Comparison of ENCODE assay signal across 15 cellular contexts in the genomic region with DNA sequence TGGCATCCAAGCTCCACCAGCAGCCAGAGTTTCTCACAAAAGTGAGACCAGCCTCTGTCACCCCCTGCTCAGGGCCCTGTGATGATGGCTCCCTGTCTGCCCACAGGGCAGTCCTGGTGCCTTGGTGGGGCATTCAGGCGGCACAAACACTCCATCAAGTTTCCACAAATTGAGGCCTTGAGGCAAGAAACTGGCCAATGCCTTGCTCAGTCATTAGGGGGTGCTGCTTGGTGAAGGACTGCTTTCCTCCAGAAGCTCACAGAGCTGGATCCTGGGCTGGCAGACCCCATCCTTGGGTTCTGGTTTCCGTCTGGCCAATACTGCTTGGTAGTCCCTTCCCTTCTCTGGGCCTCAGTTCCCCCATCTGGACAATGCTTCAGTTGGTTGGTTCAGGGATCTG. TPM values are rescaled to one million over a fixed set of nuclear protein-coding genes. Genes with fewer than 3 reads are reported as not detected.
DNase-seq lines count a peak whose midpoint lies in the region; ATAC-seq and TF ChIP-seq lines count a peak whose summit lies in the region.
"Had no signal": no experiment of that assay in that cellular context is flagged by ENCODE, and none has a peak within 500 bp of the region (broad histone marks: within the 10 kb centered on the region; RNA-seq: fewer than 3 reads in every experiment).

No MANE protein-coding gene starts in this region.

- no peak overlapping the region for H3K27ac ChIP-seq in DOHH2 (ENCODE audit: low read depth, low read length)
- no peak overlapping the region for H3K27ac ChIP-seq in body of pancreas
- H3K27ac ChIP-seq: thoracic aorta had no signal

- no peaks in the 10 kb centered on the region for H3K9me3 Mint-ChIP-seq in natural killer cell treated with Interleukin-12 subunit alpha and Interleukin-12 subunit beta and Interleukin-15 and Interleukin-18, amount 100 ng/mL, for 72 hours

- no peaks in the 10 kb centered on the region for H3K27me3 ChIP-seq in DOHH2 (ENCODE audit: control insufficient read depth, low read length)
- H3K27me3 ChIP-seq in body of pancreas, result no peaks in the 10 kb centered on the region
- H3K27me3 ChIP-seq: MG63 had no signal

- no peaks in the 10 kb centered on the region for H3K9me3 ChIP-seq in DOHH2 (ENCODE audit: control insufficient read depth, insufficient read depth, low read length)
- H3K9me3 ChIP-seq in body of pancreas, result no peaks in the 10 kb centered on the region
- H3K9me3 ChIP-seq: MG63, thoracic aorta had no signal

- no peaks in the 10 kb centered on the region for H3K9me2 ChIP-seq in DOHH2 (replicated peaks; ENCODE audit: control insufficient read depth, low read length)

- peaks cover 64 to 66% of the 10 kb centered on the region in 2 donors for H3K4me1 Mint-ChIP-seq in natural killer cell treated with Interleukin-12 subunit alpha and Interleukin-12 subunit beta and Interleukin-15 and Interleukin-18, amount 100 ng/mL, for 72 hours (ENCODE audit: low read depth in 2 of 2)

- intact Hi-C loops in body of pancreas (cut with DNase I), result loop anchor here (10.0 kb wide), 1 partner anchor 202 kb away; no protein-coding TSS in a partner anchor

- TF ChIP-seq CTCF in DOHH2 (IDR thresholded peaks at IDR 0.05; ENCODE audit: low read depth, low read length, poor library complexity, severe bottlenecking) (peak; percentile 45), HFF-Myc (IDR thresholded peaks at IDR 0.05; ENCODE audit: low read depth, low read length, missing control alignments) (peak; percentile 23), body of pancreas (IDR thresholded peaks at IDR 0.05) (no peak)

- ATAC-seq in body of pancreas, result peak; percentile 7
- ATAC-seq in natural killer cell treated with Interleukin-12 subunit alpha and Interleukin-12 subunit beta and Interleukin-15 and Interleukin-18, amount 100 ng/mL, for 72 hours, result no peak
- no peak for ATAC-seq in GM18858 (IDR thresholded peaks at IDR 0.05; ENCODE audit: unreplicated experiment)
- ATAC-seq in HG02623 (IDR thresholded peaks at IDR 0.05; ENCODE audit: unreplicated experiment), result no peak
- ATAC-seq in HG02571 (IDR thresholded peaks at IDR 0.05; ENCODE audit: unreplicated experiment), result no peak

- H3K27me3 Mint-ChIP-seq in natural killer cell treated with Interleukin-12 subunit alpha and Interleukin-12 subunit beta and Interleukin-15 and Interleukin-18, amount 100 ng/mL, for 72 hours, result no peaks in the 10 kb centered on the region

- H3K36me3 ChIP-seq in DOHH2 (ENCODE audit: control insufficient read depth, low read length) (peaks cover 4% of the 10 kb centered on the region; the same call in 1 of the 2 replicates), body of pancreas (replicated peaks in 1 of 2; ENCODE audit: insufficient read depth in 1 of 2, low read depth in 2 of 2) (no peaks in the 10 kb centered on the region)
- H3K36me3 ChIP-seq: MG63, thoracic aorta had no signal

- no peak overlapping the region for H3K4me2 ChIP-seq in DOHH2 (ENCODE audit: low read length)

- peaks cover 5% of the 10 kb centered on the region for H3K36me3 Mint-ChIP-seq in natural killer cell treated with Interleukin-12 subunit alpha and Interleukin-12 subunit beta and Interleukin-15 and Interleukin-18, amount 100 ng/mL, for 72 hours

- H4K20me1 ChIP-seq in DOHH2 (ENCODE audit: control insufficient read depth, insufficient read depth, low read depth, low read length), result no peaks in the 10 kb centered on the region

- DNase-seq in HFF-Myc (ENCODE audit: extremely low read depth, low read depth), result no peak
- no peak for DNase-seq in body of pancreas
- no peak for DNase-seq in natural killer cell treated with Interleukin-12 subunit alpha and Interleukin-12 subunit beta and Interleukin-15 and Interleukin-18, amount 100 ng/mL, for 72 hours (ENCODE audit: low spot score)
- no peak for DNase-seq in stimulated activated CD4-positive, alpha-beta T cell treated with anti-CD3 and anti-CD28 coated beads, Interleukin-4, amount 100 ng/mL, for 24 hours
- DNase-seq: activated CD4-positive, CD25-positive, alpha-beta regulatory T cell treated with anti-CD3 and anti-CD28 coated beads, Interleukin-2, amount 50 U/mL, for 72 hours; Calu3; MG63; NCI-H446 treated with DMSO at 0.1 percent for 48 hours; right cardiac atrium; SHP77 treated with DMSO at 0.1 percent for 48 hours had no signal

- H3K4me3 Mint-ChIP-seq in natural killer cell treated with Interleukin-12 subunit alpha and Interleukin-12 subunit beta and Interleukin-15 and Interleukin-18, amount 100 ng/mL, for 72 hours, result no peak overlapping the region

- TF ChIP-seq POLR2A in body of pancreas (IDR thresholded peaks at IDR 0.05), result no peak

- no peaks in the 10 kb centered on the region for H3K79me2 ChIP-seq in DOHH2 (ENCODE audit: control insufficient read depth, low read length)

- WGBS in body of pancreas, 2 donors, result 100% methylated on average over 1 to 2 of the region's 2 CpGs

- no peaks in the 10 kb centered on the region; the same call in 1 of the 2 replicates for H3F3A ChIP-seq in DOHH2 (ENCODE audit: control insufficient read depth, insufficient read depth)

- H3K4me1 ChIP-seq in DOHH2 (ENCODE audit: control insufficient read depth, low read length) (peaks cover 30% of the 10 kb centered on the region), body of pancreas (peaks cover 3% of the 10 kb centered on the region)

- peak overlapping the region; percentile 83 to 84 for H3K27ac Mint-ChIP-seq in natural killer cell treated with Interleukin-12 subunit alpha and Interleukin-12 subunit beta and Interleukin-15 and Interleukin-18, amount 100 ng/mL, for 72 hours

- no peak overlapping the region for H3K4me3 ChIP-seq in DOHH2 (ENCODE audit: low read length)
- H3K4me3 ChIP-seq in HFF-Myc (replicated peaks; ENCODE audit: low read depth, low read length), result no peak overlapping the region
- H3K4me3 ChIP-seq in body of pancreas, result no peak overlapping the region
- H3K4me3 ChIP-seq: MG63, thoracic aorta had no signal

RNA-seq across cellular contexts. Expression of gene AHDC1, which starts 12.5 kb away (rescaled TPM):
- total RNA-seq in body of pancreas, result 10 to 100 TPM; 13.5 to 14.2 TPM
- total RNA-seq in natural killer cell treated with Interleukin-12 subunit alpha and Interleukin-12 subunit beta and Interleukin-15 and Interleukin-18, amount 100 ng/mL, for 72 hours, result 10 to 100 TPM; 38.8 to 42.9 TPM

RNA-seq across cellular contexts. Expression of gene FGR, which starts 18.5 kb away (rescaled TPM):
- 1 to 10 TPM; 3.0 to 5.4 TPM for total RNA-seq in body of pancreas
- total RNA-seq in natural killer cell treated with Interleukin-12 subunit alpha and Interleukin-12 subunit beta and Interleukin-15 and Interleukin-18, amount 100 ng/mL, for 72 hours, result 10 to 100 TPM; 14.2 to 60.0 TPM
- total RNA-seq: Calu3 had no signal

RNA-seq across cellular contexts. Expression of gene IFI6, which starts 55.6 kb away (rescaled TPM):
- total RNA-seq in body of pancreas, result 10 to 100 TPM; 54.0 to 58.0 TPM
- 10 to 100 TPM; 42.8 to 45.4 TPM for total RNA-seq in natural killer cell treated with Interleukin-12 subunit alpha and Interleukin-12 subunit beta and Interleukin-15 and Interleukin-18, amount 100 ng/mL, for 72 hours

Comparison
In these comparisons a context has a peak if more than half of its experiments do, and no peak if none do; other contexts are left out.
1. CTCF ChIP-seq: peak in DOHH2 (single experiment) and HFF-Myc (single experiment); none in body of pancreas (0 of 7).